9 cellular contexts compared by ENCODE assay signal in the genomic region with DNA sequence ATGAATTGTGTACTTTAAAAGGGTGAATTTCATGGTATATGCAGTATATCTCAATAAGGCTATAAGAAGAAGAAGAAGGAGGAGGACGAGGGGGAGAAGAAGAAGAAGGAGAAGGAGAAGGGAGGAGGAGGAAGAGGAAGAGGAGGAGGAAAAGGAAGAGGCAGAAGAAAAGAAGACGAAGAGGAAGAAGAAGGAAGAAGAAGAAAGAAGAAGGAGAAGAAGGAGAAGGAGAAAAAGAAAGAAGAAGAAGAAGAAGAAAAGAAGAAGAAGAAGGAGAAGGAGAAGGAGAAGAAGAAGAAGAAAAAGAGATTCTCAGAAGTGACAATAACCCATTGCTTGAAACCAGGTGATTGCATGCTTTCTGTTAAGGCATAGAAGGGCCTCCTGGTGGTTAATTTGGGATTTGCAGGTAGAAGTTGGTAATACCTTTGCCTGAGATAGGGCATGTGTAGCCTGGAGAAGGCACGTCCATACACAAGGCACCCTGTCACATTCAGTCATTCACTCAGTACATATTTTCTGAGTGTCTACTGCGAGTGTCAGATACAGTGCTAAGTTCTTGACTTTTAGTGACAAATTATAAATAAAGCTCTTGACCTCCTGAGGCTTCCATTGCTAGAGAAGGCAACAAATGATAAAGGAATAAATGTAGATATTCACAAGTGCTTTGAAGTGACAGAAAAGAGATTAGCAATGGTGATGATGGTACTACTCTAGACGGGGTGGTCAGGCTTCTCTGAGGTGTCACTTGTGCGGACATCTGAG.
DNase-seq lines count a peak whose midpoint lies in the region; ATAC-seq, FAIRE-seq and TF ChIP-seq lines count a peak whose summit lies in the region.
"Had no signal": no experiment of that assay in that cellular context is flagged by ENCODE, and none has a peak within 500 bp of the region (broad histone marks: within the 10 kb centered on the region; RNA-seq: fewer than 3 reads in every experiment).

No MANE protein-coding gene starts in this region.

- intact Hi-C loops in pancreas (cut with DNase I) = no loop called here
- intact Hi-C loops in spleen (cut with DNase I; ENCODE audit: low total_unique reads) = no loop called here

- H3K4me3 ChIP-seq in pancreas = no peak overlapping the region
- H3K4me3 ChIP-seq in spleen = no peak overlapping the region

- no peaks in the 10 kb centered on the region for H3K4me1 ChIP-seq in pancreas
- H3K4me1 ChIP-seq in spleen = no peaks in the 10 kb centered on the region

- ATAC-seq in GM21529 (IDR thresholded peaks at IDR 0.05; ENCODE audit: unreplicated experiment) (peak; percentile 77), pancreas (peak in 2 of 4 donors; percentile 64 to 68)
- ATAC-seq: naive thymus-derived CD8-positive, alpha-beta T cell had no signal

- H3K27ac ChIP-seq in pancreas (no peak overlapping the region), spleen (no peak overlapping the region)

- DNase-seq in Kasumi-1 (lab: John Stamatoyannopoulos, UW) = peak; percentile 39 to 40
- peak; percentile 13 for DNase-seq in astrocyte of the hippocampus (ENCODE audit: low read depth, low spot score)
- peak in 2 of 6 donors; percentile 9 to 18 for DNase-seq in pancreas
- no peak for DNase-seq in middle frontal gyrus (ENCODE audit: extremely low spot score, low spot score)
- no peak for DNase-seq in amygdala (lab: John Stamatoyannopoulos, UW)
- DNase-seq in spleen = no peak

- no peak for TF ChIP-seq POLR2A in spleen (IDR thresholded peaks at IDR 0.05)

- H3K27me3 ChIP-seq in pancreas = no peaks in the 10 kb centered on the region
- no peaks in the 10 kb centered on the region for H3K27me3 ChIP-seq in spleen (replicated peaks in 1 of 7)

- no peak for FAIRE-seq in pancreas (lab: Jason Lieb, UNC)

- WGBS in pancreas, 2 donors = 35 to 46% methylated on average over 6 of the region's 6 CpGs
- 71 to 87% (median 75%) methylated on average over 6 of the region's 6 CpGs for WGBS in spleen, 5 donors

- peak; percentile 63 for TF ChIP-seq CTCF in GM12874 (IDR thresholded peaks at IDR 0.05; ENCODE audit: insufficient read depth, low read depth, low read length)
- TF ChIP-seq CTCF in pancreas (IDR thresholded peaks at IDR 0.05) = peak in 3 of 4 donors; percentile 24 to 39 (median 29)
- TF ChIP-seq CTCF in spleen (IDR thresholded peaks at IDR 0.05 in 8 of 11, conservative IDR thresholded peaks at IDR 0.05 in 3 of 11) = peak in 1 of 11 experiments; percentile 21

- no peaks in the 10 kb centered on the region for H3K9me3 ChIP-seq in pancreas
- peaks cover 0 to 6% (median 0%) of the 10 kb centered on the region in 8 donors for H3K9me3 ChIP-seq in spleen

- H3K36me3 ChIP-seq in pancreas (no peaks in the 10 kb centered on the region), spleen (no peaks in the 10 kb centered on the region)

Comparison
In these comparisons a context has a peak if more than half of its experiments do, and no peak if none do; other contexts are left out.
1. DNase-seq: peak in Kasumi-1 (2 of 2) and astrocyte of the hippocampus (single experiment); none in middle frontal gyrus (single experiment), amygdala (0 of 56) and spleen (single experiment).